Comparison of ENCODE assay signal across 9 cellular contexts in the genomic region with DNA sequence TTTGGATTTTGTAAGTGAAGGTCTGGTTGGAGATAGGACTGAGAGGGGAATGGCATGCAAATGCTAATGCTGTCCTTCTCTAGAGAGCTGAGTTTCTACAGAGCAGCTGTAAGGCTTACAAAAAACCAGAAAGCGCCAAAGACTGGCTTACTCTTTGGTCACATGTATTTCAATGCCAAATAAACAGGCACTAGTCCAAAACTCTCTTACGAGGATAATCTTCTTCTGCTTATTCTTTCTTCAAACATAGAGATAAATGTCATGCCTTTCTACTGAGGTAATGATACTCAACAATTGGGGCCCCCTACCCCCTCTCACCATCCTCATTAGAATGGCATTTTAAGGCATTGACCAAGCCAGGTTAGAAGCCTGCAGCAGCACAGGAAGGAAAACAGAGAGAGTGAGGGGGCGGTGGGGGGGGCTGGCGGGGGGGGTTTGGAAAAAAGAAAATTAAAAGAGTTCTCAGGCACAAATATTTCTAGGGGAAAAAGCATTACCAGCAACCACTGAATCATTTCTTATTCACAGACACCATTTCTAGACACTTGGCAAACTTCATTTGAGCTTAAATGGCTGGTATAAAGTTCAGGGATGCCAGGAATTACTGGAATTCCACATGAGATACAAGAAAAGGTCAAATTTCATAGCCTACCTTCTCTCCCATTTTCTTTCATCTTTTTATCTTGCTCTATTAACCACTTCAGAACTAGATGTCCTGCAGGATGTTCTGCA. TPM values are rescaled to one million over a fixed set of nuclear protein-coding genes. Genes with fewer than 3 reads are reported as not detected.
DNase-seq lines count a peak whose midpoint lies in the region; ATAC-seq, FAIRE-seq and TF ChIP-seq lines count a peak whose summit lies in the region.
"Had no signal": no experiment of that assay in that cellular context is flagged by ENCODE, and none has a peak within 500 bp of the region (broad histone marks: within the 10 kb centered on the region; RNA-seq: fewer than 3 reads in every experiment).

No MANE protein-coding gene starts in this region.

- no peak overlapping the region for H3K4me3 ChIP-seq in iPS DF 6.9 (ENCODE audit: low read length)

- H3K4me1 Mint-ChIP-seq in activated CD8-positive, alpha-beta T cell treated with anti-CD3 and anti-CD28 coated beads for 36 hours (ENCODE audit: low read depth): peaks cover 3% of the 10 kb centered on the region
- no peaks in the 10 kb centered on the region for H3K4me1 Mint-ChIP-seq in glutamatergic neuron (ENCODE audit: low read depth, unreplicated experiment)

- peaks cover 70% of the 10 kb centered on the region for H3K36me3 Mint-ChIP-seq in activated CD8-positive, alpha-beta T cell treated with anti-CD3 and anti-CD28 coated beads for 36 hours (ENCODE audit: low read depth)
- no peaks in the 10 kb centered on the region for H3K36me3 Mint-ChIP-seq in glutamatergic neuron (ENCODE audit: unreplicated experiment)

- no peaks in the 10 kb centered on the region for H3K27me3 Mint-ChIP-seq in activated CD8-positive, alpha-beta T cell treated with anti-CD3 and anti-CD28 coated beads for 36 hours
- H3K27me3 Mint-ChIP-seq in glutamatergic neuron (ENCODE audit: unreplicated experiment): no peaks in the 10 kb centered on the region

- no peak overlapping the region for H3K27ac Mint-ChIP-seq in activated CD8-positive, alpha-beta T cell treated with anti-CD3 and anti-CD28 coated beads for 36 hours
- no peak overlapping the region for H3K27ac Mint-ChIP-seq in glutamatergic neuron (ENCODE audit: unreplicated experiment)

- no peak overlapping the region for H3K4me3 Mint-ChIP-seq in activated CD8-positive, alpha-beta T cell treated with anti-CD3 and anti-CD28 coated beads for 36 hours
- no peak overlapping the region for H3K4me3 Mint-ChIP-seq in glutamatergic neuron (ENCODE audit: unreplicated experiment)

- no peaks in the 10 kb centered on the region for H3K27me3 ChIP-seq in iPS DF 6.9 (ENCODE audit: control insufficient read depth, insufficient read depth, low read length)

- ATAC-seq in sciatic nerve: peak; percentile 59
- ATAC-seq in stimulated activated naive CD8-positive, alpha-beta T cell treated with anti-CD3 and anti-CD28 coated beads, Interleukin-15, Interleukin-2, amounts not matched to agents 100 U/mL and 50 U/mL, for 24 hours: no peak
- no peak for ATAC-seq in activated CD8-positive, alpha-beta T cell treated with anti-CD3 and anti-CD28 coated beads for 36 hours

- POLR2A ChIA-PET in activated CD8-positive, alpha-beta T cell treated with anti-CD3 and anti-CD28 coated beads for 36 hours (lab: Charles Lee): interaction anchor here (1.1 kb wide), 1 partner anchor 11 kb away, joined by 3 read pairs; no protein-coding TSS in a partner anchor

- DNase-seq in H54 (ENCODE audit: insufficient read length, low spot score): peak; percentile 14
- DNase-seq in astrocyte of the hippocampus (ENCODE audit: low read depth, low spot score): peak; percentile 94
- DNase-seq in iPS DF 6.9 (ENCODE audit: low read depth, low spot score): no peak
- no peak for DNase-seq in sciatic nerve (ENCODE audit: low spot score)
- DNase-seq in stimulated activated naive CD8-positive, alpha-beta T cell treated with anti-CD3 and anti-CD28 coated beads, Interleukin-15, Interleukin-2, amounts not matched to agents 100 U/mL and 50 U/mL, for 24 hours: no peak
- DNase-seq in activated CD8-positive, alpha-beta T cell treated with anti-CD3 and anti-CD28 coated beads for 36 hours: no peak
- DNase-seq in OCI-M2 (lab: John Stamatoyannopoulos, UW; ENCODE audit: unreplicated experiment): no peak
- no peak for DNase-seq in glutamatergic neuron
- DNase-seq: NCI-H345 had no signal

- H3K9me3 Mint-ChIP-seq in activated CD8-positive, alpha-beta T cell treated with anti-CD3 and anti-CD28 coated beads for 36 hours: no peaks in the 10 kb centered on the region
- no peaks in the 10 kb centered on the region for H3K9me3 Mint-ChIP-seq in glutamatergic neuron (ENCODE audit: unreplicated experiment)

- TF ChIP-seq CTCF in activated CD8-positive, alpha-beta T cell treated with anti-CD3 and anti-CD28 coated beads for 36 hours (IDR thresholded peaks at IDR 0.05): no peak
- no peak for TF ChIP-seq CTCF in glutamatergic neuron (IDR thresholded peaks at IDR 0.05; ENCODE audit: partially characterized antibody, unreplicated experiment)

- H3K4me1 ChIP-seq in iPS DF 6.9 (ENCODE audit: control insufficient read depth, insufficient read depth, low read length): peaks cover 10% of the 10 kb centered on the region

- H3K9me3 ChIP-seq in iPS DF 6.9 (ENCODE audit: control insufficient read depth, insufficient read depth, low read length): no peaks in the 10 kb centered on the region

- no peak for TF ChIP-seq POLR2A in H54 (IDR thresholded peaks at IDR 0.05; ENCODE audit: low read depth, low read length)

- H3K36me3 ChIP-seq in iPS DF 6.9 (ENCODE audit: control insufficient read depth, insufficient read depth, low read length): peaks cover 4% of the 10 kb centered on the region; the same call in 1 of the 2 replicates

- no CpG with 5 or more reads among the region's 4 CpGs for WGBS in iPS DF 6.9 (ENCODE audit: insufficient coverage, insufficient read length)

- FAIRE-seq in H54 (lab: Jason Lieb, UNC): peak; percentile 90

- intact Hi-C loops in sciatic nerve (cut with DNase I): no loop called here
- intact Hi-C loops in activated CD8-positive, alpha-beta T cell treated with anti-CD3 and anti-CD28 coated beads for 36 hours (cut with micrococcal nuclease): no loop called here

- CTCF ChIA-PET in activated CD8-positive, alpha-beta T cell treated with anti-CD3 and anti-CD28 coated beads for 36 hours (lab: Charles Lee): interaction anchor here (1.9 kb wide), 1 partner anchor 9 kb away, joined by 6 read pairs; no protein-coding TSS in a partner anchor

- H3K27ac ChIP-seq in iPS DF 6.9 (ENCODE audit: low read length): peak overlapping the region; percentile 31

RNA-seq across cellular contexts. Expression of gene PUM3, which starts 34.0 kb away (rescaled TPM):
- total RNA-seq in sciatic nerve (46.7 TPM), glutamatergic neuron (ENCODE audit: unreplicated experiment) (33.4 TPM)
- 100 to 1,000 TPM; 101 to 106 TPM for total RNA-seq in activated CD8-positive, alpha-beta T cell treated with anti-CD3 and anti-CD28 coated beads for 36 hours

Comparison
In these comparisons a context has a peak if more than half of its experiments do, and no peak if none do; other contexts are left out.
1. DNase-seq: peak in H54 (single experiment) and astrocyte of the hippocampus (single experiment); none in iPS DF 6.9 (single experiment), sciatic nerve (single experiment), stimulated activated naive CD8-positive, alpha-beta T cell treated with anti-CD3 and anti-CD28 coated beads, Interleukin-15, Interleukin-2, amounts not matched to agents 100 U/mL and 50 U/mL, for 24 hours (single experiment), activated CD8-positive, alpha-beta T cell treated with anti-CD3 and anti-CD28 coated beads for 36 hours (single experiment), OCI-M2 (single experiment) and glutamatergic neuron (single experiment).